In the genomic region with DNA sequence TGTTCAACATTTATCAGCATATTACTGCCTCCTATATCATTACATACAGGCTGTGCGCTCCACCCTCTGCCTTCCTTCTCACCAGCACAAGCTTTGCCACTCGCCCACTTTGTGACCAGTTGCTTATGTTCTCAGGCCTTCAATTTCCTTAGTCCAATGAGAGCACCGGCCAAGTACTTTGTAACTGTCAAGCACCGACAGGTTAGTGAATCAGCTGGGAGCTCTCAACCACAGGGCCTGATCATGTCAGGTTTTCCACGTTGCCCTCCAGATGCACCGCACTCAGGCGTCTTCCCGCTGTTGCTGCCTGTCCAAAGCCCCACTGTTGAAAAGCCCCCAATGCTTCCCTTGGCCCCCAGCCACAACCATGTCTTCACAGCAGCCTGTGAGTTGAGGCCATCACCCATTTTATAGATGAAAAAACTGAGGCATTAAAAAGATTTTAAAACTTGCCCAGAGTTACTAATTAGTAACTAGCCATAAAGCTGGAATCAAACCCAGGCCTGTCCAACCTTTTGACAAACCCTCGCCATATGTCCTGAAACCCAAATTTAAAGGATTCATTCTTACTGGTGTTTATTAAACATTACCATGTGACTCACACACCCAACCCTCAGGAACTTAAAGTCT, we compare ENCODE assay signal across 24 cellular contexts. TPM values are rescaled to one million over a fixed set of nuclear protein-coding genes. Genes with fewer than 3 reads are reported as not detected.
"Had no signal": no experiment of that assay in that cellular context is flagged by ENCODE, and none has a peak within 500 bp of the region (broad histone marks: within the 10 kb centered on the region; RNA-seq: fewer than 3 reads in every experiment).

No MANE protein-coding gene starts in this region.

- H3K27ac Mint-ChIP-seq: immature natural killer cell, nephron progenitor cell, progenitor cell of endocrine pancreas had no signal

- H3K36me3 Mint-ChIP-seq: immature natural killer cell had no signal

- H3K9me3 ChIP-seq: lower lobe of right lung, pancreas, right lobe of liver, suprapubic skin, transverse colon had no signal

- FAIRE-seq: frontal cortex, pancreas had no signal

- H3K4me3 ChIP-seq: dorsolateral prefrontal cortex, lower lobe of right lung, pancreas, right lobe of liver, smooth muscle cell, suprapubic skin, transverse colon had no signal

- H3K4me2 ChIP-seq: smooth muscle cell had no signal

- H3K27me3 ChIP-seq: dorsolateral prefrontal cortex, right lobe of liver had no signal

- DNase-seq: dorsolateral prefrontal cortex; effector CD4-positive, alpha-beta T cell; hypothalamus; immature natural killer cell; islet precursor cell; left ventricle myocardium superior; lower lobe of right lung; naive thymus-derived CD8-positive, alpha-beta T cell; nephron progenitor cell; occipital lobe; stimulated activated CD4-positive, alpha-beta T cell treated with anti-CD3 and anti-CD28 coated beads, Interleukin-12 subunit alpha, Interleukin-12 subunit beta, amount 100 ng/mL, for 4 hours; stimulated activated CD4-positive, alpha-beta T cell treated with anti-CD3 and anti-CD28 coated beads, Interleukin-1b, Interleukin-23, amount 100 ng/mL, for 48 hours; stimulated activated CD4-positive, alpha-beta T cell treated with anti-CD3 and anti-CD28 coated beads, Interleukin-4, amount 100 ng/mL, for 1 hour; stimulated activated CD8-positive, alpha-beta memory T cell treated with anti-CD3 and anti-CD28 coated beads, Interleukin-4, amount 100 ng/mL, for 48 hours; stimulated activated naive CD4-positive, alpha-beta T cell; stimulated activated naive CD8-positive, alpha-beta T cell treated with anti-CD3 and anti-CD28 coated beads, Interleukin-15, amount 100 ng/mL, for 72 hours; transverse colon had no signal

- H3K36me3 ChIP-seq: lower lobe of right lung, pancreas, right lobe of liver, suprapubic skin, transverse colon had no signal

- H3K4me3 Mint-ChIP-seq: immature natural killer cell; naive thymus-derived CD8-positive, alpha-beta T cell; nephron progenitor cell; stimulated activated naive CD8-positive, alpha-beta T cell treated with anti-CD3 and anti-CD28 coated beads, Interleukin-15, amount 100 ng/mL, for 72 hours had no signal

- ATAC-seq: left ventricle myocardium superior; lower lobe of right lung; naive thymus-derived CD8-positive, alpha-beta T cell; pancreas; right lobe of liver; stimulated activated naive CD8-positive, alpha-beta T cell treated with anti-CD3 and anti-CD28 coated beads, Interleukin-15, amount 100 ng/mL, for 72 hours had no signal

- H3K9me3 Mint-ChIP-seq: immature natural killer cell; naive thymus-derived CD8-positive, alpha-beta T cell; nephron progenitor cell; stimulated activated naive CD8-positive, alpha-beta T cell treated with anti-CD3 and anti-CD28 coated beads, Interleukin-15, amount 100 ng/mL, for 72 hours had no signal

- H3K27ac ChIP-seq: dorsolateral prefrontal cortex, lower lobe of right lung, pancreas, right lobe of liver, suprapubic skin, transverse colon had no signal

RNA-seq across cellular contexts. Expression of gene KCNN3, which starts 3.4 kb away (rescaled TPM):
- total RNA-seq: fibroblast of villous mesenchyme had no signal
- polyA plus RNA-seq: immature natural killer cell; naive thymus-derived CD8-positive, alpha-beta T cell had no signal
